ENCODE assay signal across 8 cellular contexts in genomic region chr10:32958085-32958991, GRCh38. TPM values are rescaled to one million over a fixed set of nuclear protein-coding genes. Genes with fewer than 3 reads are reported as not detected.
DNase-seq lines count a peak whose midpoint lies in the region; ATAC-seq, FAIRE-seq and TF ChIP-seq lines count a peak whose summit lies in the region.

TSS of gene ITGB1 (minus strand) at chr10:32958230. CDS start at chr10:32935558, 22,672 bp downstream.

- H3K36me3 Mint-ChIP-seq in T-helper 1 cell treated with Interleukin-12 subunit alpha and Interleukin-12 subunit beta and Interleukin-4 antibody, amounts not matched to agents 30 μg/mL and 1 μg/mL, for 36 hours (ENCODE audit: low read depth) = peaks cover 5% of the 10 kb centered on the region
- H3K36me3 Mint-ChIP-seq in progenitor cell of endocrine pancreas (ENCODE audit: insufficient read depth) = peaks cover 1% of the 10 kb centered on the region

- intact Hi-C loops in left ventricle myocardium inferior (cut with micrococcal nuclease) (no loop called here), upper lobe of right lung (cut with DNase I) (no loop called here)

- TF ChIP-seq POLR2A in GM12891 (IDR thresholded peaks at IDR 0.05; ENCODE audit: low read depth, low read length) = no peak

- H3K4me3 ChIP-seq in left ventricle myocardium inferior = peak within 1 kb of the TSS; percentile 97
- H3K4me3 ChIP-seq in upper lobe of right lung = peak within 1 kb of the TSS; percentile 90

- H3K27ac Mint-ChIP-seq in T-helper 1 cell treated with Interleukin-12 subunit alpha and Interleukin-12 subunit beta and Interleukin-4 antibody, amounts not matched to agents 30 μg/mL and 1 μg/mL, for 36 hours = peak within 1 kb of the TSS; percentile 75
- H3K27ac Mint-ChIP-seq in progenitor cell of endocrine pancreas = peak within 1 kb of the TSS; percentile 100

- peak; percentile 66 for DNase-seq in GM12891 (ENCODE audit: insufficient read length, low spot score)
- DNase-seq in NCI-H146 treated with DMSO at 0.1 percent for 48 hours (lab: John Stamatoyannopoulos, UW; ENCODE audit: unreplicated experiment) = peak; percentile 84
- DNase-seq in amygdala (lab: John Stamatoyannopoulos, UW) = peak; percentile 45 to 96 (median 89)
- DNase-seq in left ventricle myocardium inferior = peak; percentile 98
- peak; percentile 97 for DNase-seq in progenitor cell of endocrine pancreas (ENCODE audit: low spot score, unreplicated experiment)
- DNase-seq in upper lobe of right lung = peak; percentile 99

- no peaks in the 10 kb centered on the region for H3K36me3 ChIP-seq in left ventricle myocardium inferior
- no peaks in the 10 kb centered on the region for H3K36me3 ChIP-seq in upper lobe of right lung

- no peaks in the 10 kb centered on the region for H3K9me3 ChIP-seq in left ventricle myocardium inferior (replicated peaks)
- no peaks in the 10 kb centered on the region for H3K9me3 ChIP-seq in upper lobe of right lung

- H3K27ac ChIP-seq in left ventricle myocardium inferior (replicated peaks) = peak within 1 kb of the TSS; percentile 99
- H3K27ac ChIP-seq in upper lobe of right lung = peak within 1 kb of the TSS; percentile 99

- ATAC-seq in HG02840 (IDR thresholded peaks at IDR 0.05; ENCODE audit: low FRiP score, unreplicated experiment) = peak; percentile 84
- ATAC-seq in upper lobe of right lung = peak; percentile 97

- H3K27me3 Mint-ChIP-seq in T-helper 1 cell treated with Interleukin-12 subunit alpha and Interleukin-12 subunit beta and Interleukin-4 antibody, amounts not matched to agents 30 μg/mL and 1 μg/mL, for 36 hours (ENCODE audit: low read depth) = peaks cover 6% of the 10 kb centered on the region
- no peaks in the 10 kb centered on the region for H3K27me3 Mint-ChIP-seq in progenitor cell of endocrine pancreas

- H3K27me3 ChIP-seq in left ventricle myocardium inferior (ENCODE audit: low read depth) = no peaks in the 10 kb centered on the region
- no peaks in the 10 kb centered on the region for H3K27me3 ChIP-seq in upper lobe of right lung

- peak; percentile 31 for FAIRE-seq in GM12891 (lab: Jason Lieb, UNC)

- H3K4me1 ChIP-seq in left ventricle myocardium inferior = peaks cover 95% of the 10 kb centered on the region
- peaks cover 65% of the 10 kb centered on the region for H3K4me1 ChIP-seq in upper lobe of right lung

- peak within 1 kb of the TSS; percentile 79 for H3K4me3 Mint-ChIP-seq in T-helper 1 cell treated with Interleukin-12 subunit alpha and Interleukin-12 subunit beta and Interleukin-4 antibody, amounts not matched to agents 30 μg/mL and 1 μg/mL, for 36 hours
- peak within 1 kb of the TSS; percentile 93 for H3K4me3 Mint-ChIP-seq in progenitor cell of endocrine pancreas (ENCODE audit: low read depth)

- TF ChIP-seq CTCF in left ventricle myocardium inferior (IDR thresholded peaks at IDR 0.05; ENCODE audit: borderline replicate concordance) = no peak
- TF ChIP-seq CTCF in progenitor cell of endocrine pancreas (IDR thresholded peaks at IDR 0.05; ENCODE audit: unreplicated experiment) = no peak
- no peak for TF ChIP-seq CTCF in upper lobe of right lung (IDR thresholded peaks at IDR 0.05)

- H3K9me3 Mint-ChIP-seq in T-helper 1 cell treated with Interleukin-12 subunit alpha and Interleukin-12 subunit beta and Interleukin-4 antibody, amounts not matched to agents 30 μg/mL and 1 μg/mL, for 36 hours = no peaks in the 10 kb centered on the region
- no peaks in the 10 kb centered on the region for H3K9me3 Mint-ChIP-seq in progenitor cell of endocrine pancreas (ENCODE audit: low read depth)

- peaks cover 29% of the 10 kb centered on the region for H3K4me1 Mint-ChIP-seq in T-helper 1 cell treated with Interleukin-12 subunit alpha and Interleukin-12 subunit beta and Interleukin-4 antibody, amounts not matched to agents 30 μg/mL and 1 μg/mL, for 36 hours (ENCODE audit: low read depth)
- H3K4me1 Mint-ChIP-seq in progenitor cell of endocrine pancreas (ENCODE audit: low read depth) = peaks cover 58% of the 10 kb centered on the region

TF ChIP-seq in GM12891, 5 proteins besides CTCF, POLR2A, EP300 and RAD21:
- TF ChIP-seq PAX5 (IDR thresholded peaks at IDR 0.05; ENCODE audit: insufficient read depth, low read length, severe bottlenecking) (no peak), TAF1 (IDR thresholded peaks at IDR 0.05; ENCODE audit: low read depth, low read length) (no peak), POU2F2 (IDR thresholded peaks at IDR 0.05; ENCODE audit: low read depth, low read length) (no peak), POLR2AphosphoS5 (IDR thresholded peaks at IDR 0.05; ENCODE audit: low read depth, low read length) (no peak), SPI1 (IDR thresholded peaks at IDR 0.05; ENCODE audit: low read depth, low read length) (no peak)
TF ChIP-seq in GM12891: peak in this region for 0.

RNA-seq across cellular contexts. Expression of gene ITGB1, which starts in this region (rescaled TPM):
- 30.6 TPM for polyA plus RNA-seq in GM12891 (2012; ENCODE audit: low read depth, missing spikeins)
- total RNA-seq in left ventricle myocardium inferior = 542 TPM
- total RNA-seq in progenitor cell of endocrine pancreas = 382 and 384 TPM in 2 replicates
- 517 TPM for total RNA-seq in upper lobe of right lung

Comparison
In these comparisons a context has a peak if more than half of its experiments do, and no peak if none do; other contexts are left out.
1. Peak in every context shown above with its lines: DNase-seq, ATAC-seq, H3K4me3 ChIP-seq and H3K27ac ChIP-seq.